In genomic region chr5:169095976-169096375, GRCh38 we compare ENCODE assay signal across 24 cellular contexts.
"Had no signal": no experiment of that assay in that cellular context is flagged by ENCODE, and none has a peak within 500 bp of the region (broad histone marks: within the 10 kb centered on the region; RNA-seq: fewer than 3 reads in every experiment).

No MANE protein-coding gene starts in this region.

- H3K27me3 ChIP-seq: colonic mucosa, neural progenitor cell, spleen, testis, transverse colon, uterus had no signal

- DNase-seq: activated B cell treated with CpG ODN at 0.5 μM for 24 hours; activated CD4-positive, alpha-beta T cell treated with anti-CD3 and anti-CD28 coated beads, Interleukin-2, amount 50 U/mL, for 1 hour; activated CD8-positive, alpha-beta T cell treated with anti-CD3 and anti-CD28 coated beads for 36 hours; activated gamma-delta T cell treated with Interleukin-2 at 50 U/mL for 16 hours; activated naive CD4-positive, alpha-beta T cell treated with anti-CD3 and anti-CD28 coated beads, Interleukin-2, amount 50 U/mL, for 16 hours; activated T-cell treated with anti-CD3 and anti-CD28 coated beads, Interleukin-2, amount 50 U/mL, for 4 hours; colonic mucosa; effector memory CD8-positive, alpha-beta T cell; erythroblast; foreskin fibroblast; head of caudate nucleus; hippocampal formation; immature natural killer cell; kidney; naive B cell; occipital lobe; right cardiac atrium; spleen; stimulated activated CD4-positive, alpha-beta T cell treated with anti-CD3 and anti-CD28 coated beads, Interleukin-2, amount 100 ng/mL, for 48 hours; stimulated activated naive CD4-positive, alpha-beta T cell treated with Interleukin-2 at 50 U/mL for 16 hours; testis; transverse colon; uterus had no signal

- H3K4me3 ChIP-seq: colonic mucosa, neural progenitor cell, spleen, testis, transverse colon, uterus had no signal

- H3K27ac ChIP-seq: colonic mucosa, neural progenitor cell, spleen, testis, transverse colon, uterus had no signal
